Comparison of ENCODE assay signal across 7 cellular contexts in the genomic region with DNA sequence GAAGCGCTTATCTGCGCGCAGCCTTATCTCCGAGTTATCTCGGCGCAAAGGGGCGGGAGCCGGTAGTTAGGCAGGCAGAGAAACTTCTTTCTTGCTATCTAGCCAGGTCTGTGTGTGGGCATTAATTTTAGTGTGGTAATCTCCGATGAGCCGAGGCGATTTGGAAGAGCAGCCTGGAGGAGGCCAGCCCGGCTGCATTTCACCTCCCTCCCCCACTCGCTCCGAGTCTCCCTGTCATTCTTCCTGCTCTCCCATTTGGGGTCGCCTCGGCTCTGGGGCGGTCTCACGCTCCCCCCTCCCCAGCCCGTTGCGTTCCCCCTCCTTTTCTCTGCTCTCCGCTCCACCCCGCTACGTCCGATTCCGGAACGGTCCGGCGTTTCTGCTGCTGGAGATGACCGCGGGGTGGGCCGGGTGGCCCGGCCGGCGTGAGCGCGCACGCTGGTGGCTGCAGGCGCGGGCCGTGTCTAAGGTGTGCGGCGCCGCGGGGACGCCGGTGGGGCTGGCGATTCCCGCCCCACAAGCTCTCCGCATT. TPM values are rescaled to one million over a fixed set of nuclear protein-coding genes. Genes with fewer than 3 reads are reported as not detected.
A peak's percentile ranks its signal among the peaks of the same experiment; 100 is the strongest.
DNase-seq lines count a peak whose midpoint lies in the region; ATAC-seq and TF ChIP-seq lines count a peak whose summit lies in the region.

No MANE protein-coding gene starts in this region.

- H3K27ac ChIP-seq in MM.1S (ENCODE audit: low read length), result no peak overlapping the region
- peak overlapping the region; percentile 90 to 98 (median 95) for H3K27ac ChIP-seq in right lobe of liver
- H3K27ac ChIP-seq in upper lobe of left lung, result peak overlapping the region; percentile 94 to 98 (median 97)

- 0 out of 2 replicates have a peak overlapping the region, but pooled peaks have one; percentile 24 for H3K4me2 ChIP-seq in MM.1S (ENCODE audit: low read depth, low read length)

- TF ChIP-seq EP300 in upper lobe of left lung (IDR thresholded peaks at IDR 0.05), result no peak

- no peaks in the 10 kb centered on the region for H3K36me3 ChIP-seq in MM.1S (replicated peaks; ENCODE audit: insufficient read depth, low read length)
- H3K36me3 ChIP-seq in right lobe of liver, result no peaks in the 10 kb centered on the region
- H3K36me3 ChIP-seq in upper lobe of left lung, result peaks cover 0 to 8% (median 0%) of the 10 kb centered on the region in 4 donors

- peak; percentile 17 for ATAC-seq in GM19351 (IDR thresholded peaks at IDR 0.05; ENCODE audit: unreplicated experiment)
- peak; percentile 4 to 13 (median 4) for ATAC-seq in right lobe of liver
- ATAC-seq in upper lobe of left lung (ENCODE audit: low FRiP score in 2 of 2), result peak; percentile 20 to 35

- intact Hi-C loops in right lobe of liver (cut with DNase I), result loop anchor here in 1 of 2 donors (10.0 kb wide), 2 partner anchors 175 to 385 kb away; no protein-coding TSS in a partner anchor

- H2AFZ ChIP-seq in MM.1S (ENCODE audit: low read length), result no peak overlapping the region

- no peaks in the 10 kb centered on the region for H4K20me1 ChIP-seq in MM.1S (ENCODE audit: insufficient read depth, low read length)

- TF ChIP-seq POLR2A in right lobe of liver (IDR thresholded peaks at IDR 0.05) (no peak), upper lobe of left lung (IDR thresholded peaks at IDR 0.05) (no peak)

- H3K9me3 ChIP-seq in MM.1S (replicated peaks; ENCODE audit: insufficient read depth, low read length) (no peaks in the 10 kb centered on the region), right lobe of liver (no peaks in the 10 kb centered on the region), upper lobe of left lung (no peaks in the 10 kb centered on the region)

- H3K9me2 ChIP-seq in MM.1S (replicated peaks; ENCODE audit: insufficient read depth, low read length), result no peaks in the 10 kb centered on the region

- DNase-seq in MM.1S, result no peak
- DNase-seq in cardiac fibroblast (ENCODE audit: low read depth in 2 of 2), result peak; percentile 60 to 68
- peak in 2 of 3 donors; percentile 58 to 67 for DNase-seq in right lobe of liver
- DNase-seq in upper lobe of left lung, result peak in 1 of 2 donors; percentile 90
- DNase-seq in cerebellum (ENCODE audit: low spot score), result no peak
- no peak for DNase-seq in SKM-1 treated with dmso at 0.1 percent for 144 hours (lab: John Stamatoyannopoulos, UW; ENCODE audit: unreplicated experiment)

- H3K4me3 ChIP-seq in MM.1S (ENCODE audit: low read length), result peak overlapping the region; percentile 17; the same call in 1 of the 2 replicates
- H3K4me3 ChIP-seq in cardiac fibroblast (replicated peaks in 1 of 2; ENCODE audit: low read depth in 2 of 2, low read length in 2 of 2), result peak overlapping the region; percentile 77 to 89
- peak overlapping the region; percentile 50 to 93 (median 72) for H3K4me3 ChIP-seq in right lobe of liver
- H3K4me3 ChIP-seq in upper lobe of left lung, result peak overlapping the region; percentile 70 to 78 (median 74)

- H3K9ac ChIP-seq in MM.1S (ENCODE audit: low read length), result no peak overlapping the region

- no peak for TF ChIP-seq CTCF in MM.1S (IDR thresholded peaks at IDR 0.05; ENCODE audit: low read length)
- no peak for TF ChIP-seq CTCF in cardiac fibroblast (IDR thresholded peaks at IDR 0.05; ENCODE audit: low read depth, low read length)
- TF ChIP-seq CTCF in right lobe of liver (IDR thresholded peaks at IDR 0.05), result no peak
- TF ChIP-seq CTCF in upper lobe of left lung (IDR thresholded peaks at IDR 0.05), result no peak

- 0% methylated on average over 25 of the region's 49 CpGs for WGBS in right lobe of liver (ENCODE audit: insufficient coverage, low coverage, low lambda C conversion rate, missing lambda C conversion rate)
- 0 to 1% methylated on average over 16 to 48 of the region's 49 CpGs for WGBS in upper lobe of left lung, 2 donors

- H3K4me1 ChIP-seq in MM.1S (ENCODE audit: low read length) (no peaks in the 10 kb centered on the region), right lobe of liver (peaks cover 0 to 7% (median 0%) of the 10 kb centered on the region in 4 donors), upper lobe of left lung (peaks cover 4 to 70% (median 24%) of the 10 kb centered on the region in 4 donors)

- H3K27me3 ChIP-seq in MM.1S (replicated peaks; ENCODE audit: insufficient read depth, low read length) (no peaks in the 10 kb centered on the region), right lobe of liver (no peaks in the 10 kb centered on the region), upper lobe of left lung (peaks cover 0 to 22% (median 9%) of the 10 kb centered on the region in 4 donors)

- no peaks in the 10 kb centered on the region for H3F3A ChIP-seq in MM.1S (ENCODE audit: insufficient read depth, low read length)

- H3K79me2 ChIP-seq in MM.1S (ENCODE audit: low read length), result no peaks in the 10 kb centered on the region

RNA-seq across cellular contexts. Expression of a gene that starts 0.6 kb away (rescaled TPM):
- 10 to 100 TPM in 3 of 6 experiments, 1 to 10 TPM in 3; 8.0 to 14.0 (median 9.5) TPM for total RNA-seq in right lobe of liver
- total RNA-seq in upper lobe of left lung, result 10 to 100 TPM; 29.7 to 52.8 (median 41.4) TPM
- 0.54 TPM for total RNA-seq in cerebellum

Comparison
In these comparisons a context has a peak if more than half of its experiments do, and no peak if none do; other contexts are left out.
1. DNase-seq: peak in cardiac fibroblast (2 of 2) and right lobe of liver (2 of 3); none in MM.1S (single experiment), cerebellum (single experiment) and SKM-1 treated with dmso at 0.1 percent for 144 hours (single experiment).
2. H3K4me3 ChIP-seq: peak in every context shown above with its lines; median percentile 83 in cardiac fibroblast; 74 in upper lobe of left lung; 72 in right lobe of liver; 17 in MM.1S.
3. Peak in every context shown above with its lines, with median percentiles within 50 percentile points of each other: ATAC-seq.